ENCODE assay signal across 21 cellular contexts in the genomic region with DNA sequence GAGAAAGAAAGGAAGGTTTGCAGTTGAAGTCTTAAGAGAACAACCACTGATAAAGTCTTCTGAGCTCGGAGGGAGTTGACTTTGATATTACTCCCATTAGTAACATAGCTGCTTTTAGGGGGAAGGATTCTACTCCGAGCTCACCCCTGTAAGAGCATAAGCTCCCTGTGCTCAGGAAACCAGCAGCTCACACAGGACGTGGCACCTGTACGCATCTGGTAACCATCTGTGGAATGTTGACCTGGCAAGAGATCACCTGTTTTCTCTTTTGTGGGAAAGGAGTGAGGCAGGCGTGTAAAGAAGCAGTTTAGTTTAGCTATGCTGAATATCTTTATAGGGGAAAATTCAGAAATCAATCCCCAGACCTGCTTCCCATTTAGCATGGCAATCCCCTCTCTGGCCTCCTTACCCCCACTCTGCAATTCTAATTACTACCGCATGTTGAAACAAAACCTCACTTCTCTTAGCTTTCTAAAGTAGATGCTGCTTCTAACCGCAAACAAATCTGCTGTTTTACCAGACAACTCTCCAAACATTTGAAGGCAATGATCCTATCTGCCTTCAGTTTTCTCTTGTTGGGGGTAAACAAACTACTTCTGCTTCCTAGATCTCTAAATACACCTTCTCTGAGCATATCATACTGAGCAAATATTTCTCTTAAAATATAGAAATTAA.
"Had no signal": no experiment of that assay in that cellular context is flagged by ENCODE, and none has a peak within 500 bp of the region (broad histone marks: within the 10 kb centered on the region; RNA-seq: fewer than 3 reads in every experiment).

No MANE protein-coding gene starts in this region.

- DNase-seq: activated CD4-positive, alpha-beta T cell treated with anti-CD3 and anti-CD28 coated beads for 36 hours; activated CD4-positive, alpha-beta T cell treated with anti-CD3 and anti-CD28 coated beads, Interleukin-2, amount 50 U/mL, for 48 hours; activated T-cell treated with anti-CD3 and anti-CD28 coated beads for 4 hours; amniotic stem cell; caudate nucleus; colonic mucosa; endodermal cell; islet precursor cell; pancreas; right lobe of liver; small intestine; stimulated activated CD4-positive, alpha-beta T cell treated with anti-CD3 and anti-CD28 coated beads, Interleukin-4, amount 100 ng/mL, for 24 hours; stomach had no signal

- H3K4me1 ChIP-seq: colonic mucosa, foreskin keratinocyte, stomach had no signal

- H3K79me2 ChIP-seq: hepatocyte had no signal

- H3K4me2 ChIP-seq: hepatocyte had no signal

- H3K27ac ChIP-seq: colonic mucosa, epithelial cell of prostate, foreskin keratinocyte, hepatocyte, neutrophil, pancreas, right lobe of liver, stomach had no signal

- H3K4me3 ChIP-seq: colonic mucosa, hepatocyte, lung, pancreas, right lobe of liver, stomach had no signal

- H3K9me3 ChIP-seq: colonic mucosa, neutrophil, pancreas, right lobe of liver, stomach had no signal

- H2AFZ ChIP-seq: hepatocyte had no signal

- ATAC-seq: activated CD4-positive, alpha-beta T cell treated with anti-CD3 and anti-CD28 coated beads for 36 hours; foreskin keratinocyte; left lobe of liver; natural killer cell treated with Interleukin-12 subunit alpha and Interleukin-12 subunit beta and Interleukin-15 and Interleukin-18, amount 100 ng/mL, for 72 hours; right lobe of liver; stimulated activated effector memory CD8-positive, alpha-beta T cell treated with anti-CD3 and anti-CD28 coated beads, Interleukin-12 subunit alpha, Interleukin-12 subunit beta, amount 100 ng/mL, for 72 hours had no signal

- H3K27me3 ChIP-seq: colonic mucosa, hepatocyte, neutrophil, pancreas, right lobe of liver, stomach had no signal

- FAIRE-seq: pancreas, small intestine had no signal

- H3K36me3 ChIP-seq: colonic mucosa, neutrophil, pancreas, right lobe of liver, stomach had no signal
